Comparison of ENCODE assay signal across 17 cellular contexts in the genomic region with DNA sequence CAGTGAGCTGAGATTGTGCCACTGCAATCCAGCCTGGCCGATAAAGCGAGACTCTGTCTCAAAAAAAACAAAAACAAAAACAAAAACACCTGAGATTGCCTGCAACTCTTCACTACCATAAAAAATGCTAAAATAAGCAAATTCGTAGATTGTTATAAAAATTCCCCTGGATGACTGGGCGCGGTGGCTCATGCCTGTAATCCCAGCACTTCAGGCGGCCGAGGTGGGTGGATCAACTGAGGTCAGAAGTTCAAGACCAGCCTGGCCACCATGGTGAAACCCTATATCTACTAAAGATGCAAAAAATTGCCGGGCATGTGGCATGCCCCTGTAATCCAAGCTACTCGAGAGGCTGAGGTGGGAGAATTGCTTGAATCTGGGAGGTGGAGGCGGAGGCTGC. TPM values are rescaled to one million over a fixed set of nuclear protein-coding genes. Genes with fewer than 3 reads are reported as not detected.
DNase-seq lines count a peak whose midpoint lies in the region; ATAC-seq, FAIRE-seq and TF ChIP-seq lines count a peak whose summit lies in the region.
"Had no signal": no experiment of that assay in that cellular context is flagged by ENCODE, and none has a peak within 500 bp of the region (broad histone marks: within the 10 kb centered on the region; RNA-seq: fewer than 3 reads in every experiment).

No MANE protein-coding gene starts in this region.

- 88 to 90% methylated on average over 10 of the region's 10 CpGs for WGBS in sigmoid colon, 2 donors

- FAIRE-seq in kidney (lab: Jason Lieb, UNC) = no peak
- FAIRE-seq: GM12878, H54 had no signal

- TF ChIP-seq POLR2A in sigmoid colon (IDR thresholded peaks at IDR 0.05) = no peak

- H3K36me3 ChIP-seq in kidney (ENCODE audit: control insufficient read depth in 1 of 2, insufficient read depth in 2 of 2, low read length in 2 of 2) = peaks cover 3 to 8% of the 10 kb centered on the region in 2 donors
- H3K36me3 ChIP-seq in sigmoid colon = peaks cover 0 to 19% (median 11%) of the 10 kb centered on the region in 4 donors
- H3K36me3 ChIP-seq: HAP-1 had no signal

- H3K27ac Mint-ChIP-seq in neural crest cell (ENCODE audit: unreplicated experiment) = peak overlapping the region; percentile 19
- no peak overlapping the region for H3K27ac Mint-ChIP-seq in nephron progenitor cell
- H3K27ac Mint-ChIP-seq: CD4-positive, alpha-beta memory T cell had no signal

- intact Hi-C loops in kidney (cut with DNase I) = no loop called here
- intact Hi-C loops in sigmoid colon (cut with DNase I) = no loop called here

- no peak for TF ChIP-seq EP300 in sigmoid colon (IDR thresholded peaks at IDR 0.05)

- H3K36me3 Mint-ChIP-seq in neural crest cell (ENCODE audit: low read depth) (peaks cover 2% of the 10 kb centered on the region), nephron progenitor cell (ENCODE audit: low read depth) (peaks cover 9% of the 10 kb centered on the region)

- no peaks in the 10 kb centered on the region for H3K4me1 ChIP-seq in kidney (ENCODE audit: control insufficient read depth in 1 of 2, insufficient read depth in 1 of 2, low read depth in 1 of 2, low read length in 2 of 2)
- H3K4me1 ChIP-seq in sigmoid colon = no peaks in the 10 kb centered on the region
- H3K4me1 ChIP-seq: HAP-1 had no signal

- H3K27ac ChIP-seq in kidney (ENCODE audit: low read depth in 2 of 2, low read length in 2 of 2) (no peak overlapping the region), sigmoid colon (no peak overlapping the region)

- TF ChIP-seq CTCF in kidney (IDR thresholded peaks at IDR 0.05; ENCODE audit: borderline replicate concordance, extremely low read depth, insufficient read depth) (no peak), neural crest cell (conservative IDR thresholded peaks at IDR 0.05) (no peak), sigmoid colon (IDR thresholded peaks at IDR 0.05) (no peak), nephron progenitor cell (IDR thresholded peaks at IDR 0.05) (no peak)

- H3K27me3 Mint-ChIP-seq in neural crest cell (ENCODE audit: low read depth) = no peaks in the 10 kb centered on the region
- no peaks in the 10 kb centered on the region for H3K27me3 Mint-ChIP-seq in nephron progenitor cell (ENCODE audit: low read depth, poor library complexity)
- H3K27me3 Mint-ChIP-seq: CD4-positive, alpha-beta memory T cell had no signal

- H3K4me1 Mint-ChIP-seq in neural crest cell (no peaks in the 10 kb centered on the region), nephron progenitor cell (no peaks in the 10 kb centered on the region)

- H3K4me3 Mint-ChIP-seq in neural crest cell (no peak overlapping the region), nephron progenitor cell (no peak overlapping the region)
- H3K4me3 Mint-ChIP-seq: CD4-positive, alpha-beta memory T cell had no signal

- no peaks in the 10 kb centered on the region for H3K9me3 ChIP-seq in kidney (ENCODE audit: control insufficient read depth in 1 of 2, low read length in 2 of 2)
- H3K9me3 ChIP-seq in sigmoid colon = no peaks in the 10 kb centered on the region
- H3K9me3 ChIP-seq: HAP-1 had no signal

- no peaks in the 10 kb centered on the region for H3K27me3 ChIP-seq in sigmoid colon

- no peak overlapping the region for H3K4me3 ChIP-seq in kidney (ENCODE audit: low read length in 2 of 2)
- H3K4me3 ChIP-seq in sigmoid colon = no peak overlapping the region
- H3K4me3 ChIP-seq: GM12878, HAP-1 had no signal

- ATAC-seq in GM18519 (IDR thresholded peaks at IDR 0.05; ENCODE audit: low FRiP score, unreplicated experiment) = no peak
- ATAC-seq: GM12878 had no signal

- no peak overlapping the region for H3K9ac ChIP-seq in kidney (ENCODE audit: low read length in 2 of 2)

- H3K9me3 Mint-ChIP-seq in neural crest cell = no peaks in the 10 kb centered on the region
- no peaks in the 10 kb centered on the region for H3K9me3 Mint-ChIP-seq in nephron progenitor cell
- H3K9me3 Mint-ChIP-seq: CD4-positive, alpha-beta memory T cell had no signal

- peak; percentile 37 for DNase-seq in kidney
- DNase-seq in neural crest cell (ENCODE audit: low read depth, low spot score) = no peak
- peak; percentile 42 for DNase-seq in sigmoid colon
- no peak for DNase-seq in nephron progenitor cell
- no peak for DNase-seq in EL
- DNase-seq: C1 segment of cervical spinal cord; Calu3; CD4-positive, alpha-beta memory T cell; COR-L47; DMS153; DND-41; GDM1; GOT3 had no signal

RNA-seq across cellular contexts. Expression of a gene that starts 10.7 kb away (rescaled TPM):
- total RNA-seq in kidney (14.6 TPM), neural crest cell (11.8 and 12.5 TPM in 2 replicates), sigmoid colon (10 to 100 TPM in 3 of 4 donors, 1 to 10 TPM in 1; 5.2 to 21.6 (median 12.7) TPM)
- polyA plus RNA-seq in kidney (ENCODE audit: insufficient read depth, low read depth, low replicate concordance) (13.2 TPM), sigmoid colon (10 to 100 TPM; 16.2 to 31.8 (median 31.0) TPM)

RNA-seq across cellular contexts. Expression of a gene that starts 30.0 kb away (rescaled TPM):
- total RNA-seq in kidney = 51.5 TPM
- 23.2 TPM for polyA plus RNA-seq in kidney (ENCODE audit: insufficient read depth, low read depth, low replicate concordance)
- total RNA-seq in neural crest cell = 79.1 and 80.8 TPM in 2 replicates
- total RNA-seq in sigmoid colon = 10 to 100 TPM; 35.2 to 57.4 (median 38.4) TPM
- polyA plus RNA-seq in sigmoid colon = 10 to 100 TPM; 21.6 to 31.9 (median 24.4) TPM

Comparison
In these comparisons a context has a peak if more than half of its experiments do, and no peak if none do; other contexts are left out.
1. DNase-seq: peak in kidney (single experiment) and sigmoid colon (single experiment); none in neural crest cell (single experiment), nephron progenitor cell (single experiment) and EL (single experiment).